In genomic region chr12:79934309-79935020, GRCh38 we compare ENCODE assay signal across 1 cellular context.
TF ChIP-seq lines count a peak whose summit lies in the region.

No MANE protein-coding gene starts in this region.

TF ChIP-seq in HEK293, 187 proteins besides CTCF, POLR2A, EP300 and RAD21 (continued from another document):
- TF ChIP-seq ZNF518A (tag by site-specific recombination; conservative IDR thresholded peaks at IDR 0.05; ENCODE audit: low read depth), result no peak
- TF ChIP-seq ZNF623 (tag by site-specific recombination; IDR thresholded peaks at IDR 0.05), result no peak; the same call in 1 of the 2 replicates
- no peak for TF ChIP-seq ZNF514 (tag by site-specific recombination; IDR thresholded peaks at IDR 0.05)
- peak; percentile 67 for TF ChIP-seq KLF9 (tag by site-specific recombination; IDR thresholded peaks at IDR 0.05; ENCODE audit: low read depth)
- no peak for TF ChIP-seq ZNF776 (tag by site-specific recombination; IDR thresholded peaks at IDR 0.05; ENCODE audit: borderline replicate concordance)
- no peak for TF ChIP-seq ZNF354C (tag by site-specific recombination; IDR thresholded peaks at IDR 0.05; ENCODE audit: borderline replicate concordance, low read depth)
- peak; percentile 23; the same call in 1 of the 2 replicates for TF ChIP-seq ZNF394 (tag by site-specific recombination; IDR thresholded peaks at IDR 0.05; ENCODE audit: borderline replicate concordance)
- no peak for TF ChIP-seq MEIS1 (CRISPR knock-in tag; IDR thresholded peaks at IDR 0.05; ENCODE audit: borderline replicate concordance)
- TF ChIP-seq ZNF266 (tag by site-specific recombination; IDR thresholded peaks at IDR 0.05; ENCODE audit: low read depth), result no peak
- no peak for TF ChIP-seq ZNF792 (tag by site-specific recombination; IDR thresholded peaks at IDR 0.05)
- TF ChIP-seq PRDM4 (tag by site-specific recombination; IDR thresholded peaks at IDR 0.05), result no peak
- no peak for TF ChIP-seq ZNF157 (tag by site-specific recombination; IDR thresholded peaks at IDR 0.05)
- peak; percentile 55; the same call in 1 of the 2 replicates for TF ChIP-seq ZNF777 (tag by site-specific recombination; IDR thresholded peaks at IDR 0.05; ENCODE audit: borderline replicate concordance)
- no peak for TF ChIP-seq HOXC10 (CRISPR knock-in tag; IDR thresholded peaks at IDR 0.05)
- peak; percentile 8 for TF ChIP-seq PATZ1 (tag by site-specific recombination; IDR thresholded peaks at IDR 0.05)
- TF ChIP-seq, protein P1, sequence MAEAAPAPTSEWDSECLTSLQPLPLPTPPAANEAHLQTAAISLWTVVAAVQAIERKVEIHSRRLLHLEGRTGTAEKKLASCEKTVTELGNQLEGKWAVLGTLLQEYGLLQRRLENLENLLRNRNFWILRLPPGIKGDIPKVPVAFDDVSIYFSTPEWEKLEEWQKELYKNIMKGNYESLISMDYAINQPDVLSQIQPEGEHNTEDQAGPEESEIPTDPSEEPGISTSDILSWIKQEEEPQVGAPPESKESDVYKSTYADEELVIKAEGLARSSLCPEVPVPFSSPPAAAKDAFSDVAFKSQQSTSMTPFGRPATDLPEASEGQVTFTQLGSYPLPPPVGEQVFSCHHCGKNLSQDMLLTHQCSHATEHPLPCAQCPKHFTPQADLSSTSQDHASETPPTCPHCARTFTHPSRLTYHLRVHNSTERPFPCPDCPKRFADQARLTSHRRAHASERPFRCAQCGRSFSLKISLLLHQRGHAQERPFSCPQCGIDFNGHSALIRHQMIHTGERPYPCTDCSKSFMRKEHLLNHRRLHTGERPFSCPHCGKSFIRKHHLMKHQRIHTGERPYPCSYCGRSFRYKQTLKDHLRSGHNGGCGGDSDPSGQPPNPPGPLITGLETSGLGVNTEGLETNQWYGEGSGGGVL (tag by site-specific recombination; IDR thresholded peaks at IDR 0.05), result peak; percentile 99
- no peak for TF ChIP-seq ZNF654 (tag by site-specific recombination; IDR thresholded peaks at IDR 0.05; ENCODE audit: low read depth)
- peak; percentile 98 for TF ChIP-seq ZBTB20 (tag by site-specific recombination; IDR thresholded peaks at IDR 0.05)
- TF ChIP-seq, protein P2, sequence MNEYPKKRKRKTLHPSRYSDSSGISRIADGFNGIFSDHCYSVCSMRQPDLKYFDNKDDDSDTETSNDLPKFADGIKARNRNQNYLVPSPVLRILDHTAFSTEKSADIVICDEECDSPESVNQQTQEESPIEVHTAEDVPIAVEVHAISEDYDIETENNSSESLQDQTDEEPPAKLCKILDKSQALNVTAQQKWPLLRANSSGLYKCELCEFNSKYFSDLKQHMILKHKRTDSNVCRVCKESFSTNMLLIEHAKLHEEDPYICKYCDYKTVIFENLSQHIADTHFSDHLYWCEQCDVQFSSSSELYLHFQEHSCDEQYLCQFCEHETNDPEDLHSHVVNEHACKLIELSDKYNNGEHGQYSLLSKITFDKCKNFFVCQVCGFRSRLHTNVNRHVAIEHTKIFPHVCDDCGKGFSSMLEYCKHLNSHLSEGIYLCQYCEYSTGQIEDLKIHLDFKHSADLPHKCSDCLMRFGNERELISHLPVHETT (tag by site-specific recombination; IDR thresholded peaks at IDR 0.05), result peak; percentile 57; the same call in 1 of the 2 replicates
- TF ChIP-seq ZNF660 (tag by site-specific recombination; IDR thresholded peaks at IDR 0.05), result no peak
- TF ChIP-seq, protein P3, sequence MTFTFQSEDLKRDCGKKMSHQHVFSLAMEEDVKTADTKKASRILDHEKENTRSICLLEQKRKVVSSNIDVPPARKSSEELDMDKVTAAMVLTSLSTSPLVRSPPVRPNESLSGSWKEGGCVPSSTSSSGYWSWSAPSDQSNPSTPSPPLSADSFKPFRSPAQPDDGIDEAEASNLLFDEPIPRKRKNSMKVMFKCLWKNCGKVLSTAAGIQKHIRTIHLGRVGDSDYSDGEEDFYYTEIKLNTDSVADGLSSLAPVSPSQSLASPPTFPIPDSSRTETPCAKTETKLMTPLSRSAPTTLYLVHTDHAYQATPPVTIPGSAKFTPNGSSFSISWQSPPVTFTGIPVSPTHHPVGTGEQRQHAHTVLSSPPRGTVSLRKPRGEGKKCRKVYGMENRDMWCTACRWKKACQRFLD (tag by site-specific recombination; IDR thresholded peaks at IDR 0.05), result no peak
- peak; percentile 97 for TF ChIP-seq ZNF341 (tag by site-specific recombination; IDR thresholded peaks at IDR 0.05; ENCODE audit: low read depth)
- no peak for TF ChIP-seq ZSCAN16 (tag by site-specific recombination; IDR thresholded peaks at IDR 0.05)
- no peak for TF ChIP-seq ZXDB (tag by site-specific recombination; IDR thresholded peaks at IDR 0.05)
- TF ChIP-seq ZNF610 (tag by site-specific recombination; IDR thresholded peaks at IDR 0.05; ENCODE audit: borderline replicate concordance), result 0 out of 2 replicates have a peak, but pooled peaks have one; percentile 42
- 0 out of 2 replicates have a peak, but pooled peaks have one; percentile 16 for TF ChIP-seq ZNF843 (tag by site-specific recombination; IDR thresholded peaks at IDR 0.05)
